ENCODE assay signal across 15 cellular contexts in genomic region chr3:32992310-32992686, GRCh38. TPM values are rescaled to one million over a fixed set of nuclear protein-coding genes. Genes with fewer than 3 reads are reported as not detected.
A peak's percentile ranks its signal among the peaks of the same experiment; 100 is the strongest.
DNase-seq lines count a peak whose midpoint lies in the region; ATAC-seq and TF ChIP-seq lines count a peak whose summit lies in the region.
"Had no signal": no experiment of that assay in that cellular context is flagged by ENCODE, and none has a peak within 500 bp of the region (broad histone marks: within the 10 kb centered on the region; RNA-seq: fewer than 3 reads in every experiment).

No MANE protein-coding gene starts in this region.

- no peak for TF ChIP-seq CTCF in GM13976 (IDR thresholded peaks at IDR 0.05; ENCODE audit: borderline replicate concordance, control extremely low read depth, extremely low read depth, insufficient read depth, missing control alignments)

- CTCF ChIA-PET in activated CD4-positive, alpha-beta T cell treated with anti-CD3 and anti-CD28 coated beads for 36 hours (lab: Charles Lee) = interaction anchor here (0.6 to 1.5 kb wide), 13 partner anchors 12 to 82 kb away, joined by 3 to 11 read pairs (median 4); no protein-coding TSS in a partner anchor

- H3K4me3 Mint-ChIP-seq in activated CD4-positive, alpha-beta T cell treated with anti-CD3 and anti-CD28 coated beads for 36 hours = peak overlapping the region; percentile 62

- H3K36me3 Mint-ChIP-seq in activated CD4-positive, alpha-beta T cell treated with anti-CD3 and anti-CD28 coated beads for 36 hours (ENCODE audit: low read depth) = peaks cover 34% of the 10 kb centered on the region

- intact Hi-C loops in activated CD4-positive, alpha-beta T cell treated with anti-CD3 and anti-CD28 coated beads for 36 hours (cut with DNase I, micrococcal nuclease) = loop anchor here (1.0 to 2.0 kb wide), 5 partner anchors 17 to 449 kb away; partner anchors contain the start of genes CCR4 (in 1 of the 2), CRTAP (in 1 of the 2) and UBP1 (in 1 of the 2)
- intact Hi-C loops in posterior vena cava (cut with DNase I) = no loop called here

- H3K4me1 Mint-ChIP-seq in activated CD4-positive, alpha-beta T cell treated with anti-CD3 and anti-CD28 coated beads for 36 hours = peaks cover 80% of the 10 kb centered on the region

- H3K9me3 Mint-ChIP-seq in activated CD4-positive, alpha-beta T cell treated with anti-CD3 and anti-CD28 coated beads for 36 hours (ENCODE audit: low read depth) = no peaks in the 10 kb centered on the region

- ATAC-seq in activated CD4-positive, alpha-beta T cell treated with anti-CD3 and anti-CD28 coated beads for 36 hours = peak; percentile 6
- ATAC-seq in GM21447 (IDR thresholded peaks at IDR 0.05; ENCODE audit: unreplicated experiment) (peak; percentile 6), HG03280 (IDR thresholded peaks at IDR 0.05; ENCODE audit: unreplicated experiment) (peak; percentile 6)
- ATAC-seq: esophagus mucosa had no signal

- H3K27me3 ChIP-seq in effector memory CD4-positive, alpha-beta T cell (replicated peaks; ENCODE audit: control insufficient read depth, insufficient read depth, low read length, poor library complexity, severe bottlenecking) = no peaks in the 10 kb centered on the region

- H3K4me3 ChIP-seq in effector memory CD4-positive, alpha-beta T cell (ENCODE audit: insufficient read depth, low read depth, low read length, poor library complexity, severe bottlenecking) = no peak overlapping the region

- peaks cover 19% of the 10 kb centered on the region for H3K4me1 ChIP-seq in effector memory CD4-positive, alpha-beta T cell (ENCODE audit: control insufficient read depth, insufficient read depth, low read length, poor library complexity, severe bottlenecking)

- H3K36me3 ChIP-seq in effector memory CD4-positive, alpha-beta T cell (ENCODE audit: control insufficient read depth, insufficient read depth, low read length) = no peaks in the 10 kb centered on the region

- peak overlapping the region; percentile 35 for H3K27ac ChIP-seq in effector memory CD4-positive, alpha-beta T cell (ENCODE audit: insufficient read depth, low read length, poor library complexity, severe bottlenecking)

- POLR2A ChIA-PET in activated CD4-positive, alpha-beta T cell treated with anti-CD3 and anti-CD28 coated beads for 36 hours (lab: Charles Lee) = interaction anchor here (0.8 to 1.8 kb wide), 11 partner anchors 15 to 102 kb away, joined by 3 to 11 read pairs (median 5); partner anchors contain the start of gene CCR4

- no peak for DNase-seq in activated CD4-positive, alpha-beta T cell treated with anti-CD3 and anti-CD28 coated beads for 36 hours
- DNase-seq in activated CD4-positive, alpha-beta T cell treated with anti-CD3 and anti-CD28 coated beads for 1 hour = no peak
- DNase-seq in effector memory CD4-positive, alpha-beta T cell = no peak
- DNase-seq in COLO668 (lab: John Stamatoyannopoulos, UW; ENCODE audit: unreplicated experiment) = no peak
- DNase-seq in GM13976 (ENCODE audit: low spot score) = no peak
- DNase-seq in posterior vena cava (ENCODE audit: low spot score) = no peak
- DNase-seq: NCI-H1417 treated with DMSO at 0.1 percent for 48 hours, NCI-H69, SHP77 treated with DMSO at 0.1 percent for 48 hours, trophoblast cell had no signal

- peak overlapping the region; percentile 95 for H3K27ac Mint-ChIP-seq in activated CD4-positive, alpha-beta T cell treated with anti-CD3 and anti-CD28 coated beads for 36 hours

- no peaks in the 10 kb centered on the region for H3K9me3 ChIP-seq in effector memory CD4-positive, alpha-beta T cell (ENCODE audit: control insufficient read depth, low read length)

- H3K27me3 Mint-ChIP-seq in activated CD4-positive, alpha-beta T cell treated with anti-CD3 and anti-CD28 coated beads for 36 hours = peaks cover 2% of the 10 kb centered on the region

- in situ Hi-C loops in GM13976 (cut with MboI; ENCODE audit: low sequenced_read_pairs, unreplicated experiment) = no loop called here

RNA-seq across cellular contexts. Expression of gene CCR4, which starts 40.9 kb away (rescaled TPM):
- total RNA-seq in activated CD4-positive, alpha-beta T cell treated with anti-CD3 and anti-CD28 coated beads for 36 hours = 10 to 100 TPM; 62.2 to 69.7 TPM
- under 1 TPM; 0.23 to 0.33 TPM for total RNA-seq in posterior vena cava
- total RNA-seq: cerebellum, IMR-90 had no signal

Comparison
In these comparisons a context has a peak if more than half of its experiments do, and no peak if none do; other contexts are left out.
1. RNA of gene CCR4, which starts 40.9 kb away (total RNA-seq): 62.2 to 69.7 TPM in activated CD4-positive, alpha-beta T cell treated with anti-CD3 and anti-CD28 coated beads for 36 hours; 0.23 to 0.33 TPM in posterior vena cava; every median in the first group is over 10 times any median in the second.
2. intact Hi-C loops: an anchor here in activated CD4-positive, alpha-beta T cell treated with anti-CD3 and anti-CD28 coated beads for 36 hours (1.0 to 2.0 kb wide); none called in posterior vena cava.
3. Peak in every context shown above with its lines, with median percentiles within 50 percentile points of each other: ATAC-seq.